In the genomic region with DNA sequence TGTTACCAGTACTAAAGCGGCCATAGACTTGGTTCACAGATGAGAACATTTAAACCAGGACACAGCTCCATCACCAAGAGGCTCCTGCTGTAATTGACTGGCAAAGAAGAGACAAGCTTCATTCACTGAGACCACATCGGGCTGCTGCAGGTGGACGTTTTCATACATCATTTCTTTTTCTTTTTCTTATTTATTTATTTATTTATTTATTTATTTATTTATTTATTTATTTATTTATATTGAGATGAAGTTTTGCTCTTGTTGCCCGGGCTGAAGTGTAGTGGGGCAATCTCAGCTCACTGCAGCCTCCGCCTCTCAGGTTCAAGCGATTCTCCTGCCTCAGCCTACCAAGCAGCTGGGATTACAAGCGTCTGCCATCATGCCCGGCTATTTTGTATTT, we compare ENCODE assay signal across 11 cellular contexts. TPM values are rescaled to one million over a fixed set of nuclear protein-coding genes. Genes with fewer than 3 reads are reported as not detected.
"Had no signal": no experiment of that assay in that cellular context is flagged by ENCODE, and none has a peak within 500 bp of the region (broad histone marks: within the 10 kb centered on the region; RNA-seq: fewer than 3 reads in every experiment).

No MANE protein-coding gene starts in this region.

- H3K27ac ChIP-seq: HL-60, KMS-11 had no signal

- DNase-seq: IMR-90, KBM-7, KG1 had no signal

- FAIRE-seq: HepG2, HTR-8/SVneo, K562 had no signal

- H3K4me2 ChIP-seq: KMS-11 had no signal

- H3K4me3 ChIP-seq: K562 had no signal

- ATAC-seq: HepG2, K562 had no signal

RNA-seq across cellular contexts. Expression of gene NMS, which starts 58.9 kb away (rescaled TPM):
- total RNA-seq: HepG2, HT-29, HT1080, IMR-90, K562 had no signal
- polyA plus RNA-seq: HepG2, IgD-negative memory B cell, IMR-90, K562 had no signal
